13 cellular contexts compared by ENCODE assay signal in genomic region chr22:24695958-24696511, GRCh38.
A peak's percentile ranks its signal among the peaks of the same experiment; 100 is the strongest.
DNase-seq lines count a peak whose midpoint lies in the region; ATAC-seq and TF ChIP-seq lines count a peak whose summit lies in the region.
"Had no signal": no experiment of that assay in that cellular context is flagged by ENCODE, and none has a peak within 500 bp of the region (broad histone marks: within the 10 kb centered on the region; RNA-seq: fewer than 3 reads in every experiment).

No MANE protein-coding gene starts in this region.

- H2BK120ac ChIP-seq in IMR-90 (ENCODE audit: low read depth, low read length): peak overlapping the region; percentile 93

- peak overlapping the region; percentile 68 for H4K5ac ChIP-seq in IMR-90 (ENCODE audit: low read depth, low read length)

- H4K8ac ChIP-seq in IMR-90 (ENCODE audit: low read depth in 2 of 2, low read length in 2 of 2): peak overlapping the region; percentile 68 to 97

- no peak for TF ChIP-seq POLR2A in IMR-90 (IDR thresholded peaks at IDR 0.05; ENCODE audit: low read depth, low read length)
- no peak for TF ChIP-seq POLR2A in gastrocnemius medialis (IDR thresholded peaks at IDR 0.05)

- H2BK20ac ChIP-seq in IMR-90 (ENCODE audit: low read depth, low read length): peak overlapping the region; percentile 79

- H3K23ac ChIP-seq in IMR-90 (ENCODE audit: low read depth, low read length): 0 out of 2 replicates have a peak overlapping the region, but pooled peaks have one; percentile 35

- peaks cover 28% of the 10 kb centered on the region for H3K4me1 ChIP-seq in IMR-90 (ENCODE audit: control insufficient read depth, insufficient read depth, low read length)
- H3K4me1 ChIP-seq in SJCRH30: peaks cover 11% of the 10 kb centered on the region
- peaks cover 0 to 29% of the 10 kb centered on the region in 2 donors for H3K4me1 ChIP-seq in right atrium auricular region
- peaks cover 4 to 5% of the 10 kb centered on the region in 2 donors for H3K4me1 ChIP-seq in gastrocnemius medialis

- peak overlapping the region; percentile 93 for H3K18ac ChIP-seq in IMR-90 (ENCODE audit: low read depth, low read length)

- BruUV-seq in IMR-90 (replicated peaks; lab: Mats Ljungman, UMichigan): no TSS peak

- H3K79me1 ChIP-seq in IMR-90 (ENCODE audit: low read depth in 1 of 2, low read length in 2 of 2): no peaks in the 10 kb centered on the region

- ATAC-seq in IMR-90 (ENCODE audit: low read depth) (peak; percentile 74), gastrocnemius medialis (peak; percentile 30 to 51), GM19023 (IDR thresholded peaks at IDR 0.05; ENCODE audit: unreplicated experiment) (no peak)

- peak; percentile 69 for DNase-seq in IMR-90
- peak; percentile 61 to 79 for DNase-seq in SJCRH30
- no peak for DNase-seq in right atrium auricular region (ENCODE audit: low spot score)
- DNase-seq in gastrocnemius medialis: no peak
- DNase-seq in mesenteric fat pad (ENCODE audit: low spot score): no peak
- DNase-seq in amygdala (lab: John Stamatoyannopoulos, UW): no peak
- DNase-seq in midbrain (lab: John Stamatoyannopoulos, UW): no peak
- DNase-seq: activated CD4-positive, alpha-beta T cell treated with anti-CD3 and anti-CD28 coated beads for 1 hour; activated naive CD4-positive, alpha-beta T cell treated with anti-CD3 and anti-CD28 coated beads, Interleukin-2, amount 10 ng/mL, durations not matched to agents 7 days and 5 days; Kasumi-1; tibial artery had no signal

- peaks cover 29% of the 10 kb centered on the region for H3K9me1 ChIP-seq in IMR-90 (ENCODE audit: insufficient read depth, low read length)

- no peaks in the 10 kb centered on the region for H3K36me3 ChIP-seq in IMR-90 (ENCODE audit: control insufficient read depth, insufficient read depth, low read length)
- no peaks in the 10 kb centered on the region for H3K36me3 ChIP-seq in SJCRH30
- no peaks in the 10 kb centered on the region for H3K36me3 ChIP-seq in right atrium auricular region
- H3K36me3 ChIP-seq in gastrocnemius medialis: no peaks in the 10 kb centered on the region
- H3K36me3 ChIP-seq: tibial artery had no signal

- in situ Hi-C loops in IMR-90 (cut with MboI; ENCODE audit: low sequenced_read_pairs): no loop called here
- in situ Hi-C loops in gastrocnemius medialis (cut with MboI; ENCODE audit: low sequenced_read_pairs in 4 of 4): no loop called here

- CTCF ChIA-PET in IMR-90 (lab: Yijun Ruan, JAX): no interaction called here

- dilution Hi-C loops in IMR-90 (cut with HindIII; ENCODE audit: low sequenced_read_pairs, unreplicated experiment): no loop called here

- no peak overlapping the region for H2AK9ac ChIP-seq in IMR-90 (replicated peaks; ENCODE audit: low read depth, low read length, poor library complexity)

- TF ChIP-seq CTCF in IMR-90 (conservative IDR thresholded peaks at IDR 0.05; ENCODE audit: low read depth, low read length) (no peak), right atrium auricular region (IDR thresholded peaks at IDR 0.05) (no peak), gastrocnemius medialis (IDR thresholded peaks at IDR 0.05 in 4 of 5, conservative IDR thresholded peaks at IDR 0.05 in 1 of 5) (no peak)

- H3K4me3 ChIP-seq in IMR-90 (ENCODE audit: insufficient read depth, low read depth, low read length): no peak overlapping the region
- H3K4me3 ChIP-seq in SJCRH30: no peak overlapping the region
- no peak overlapping the region for H3K4me3 ChIP-seq in right atrium auricular region
- no peak overlapping the region for H3K4me3 ChIP-seq in gastrocnemius medialis
- H3K4me3 ChIP-seq: tibial artery had no signal

- H2BK15ac ChIP-seq in IMR-90 (ENCODE audit: low read depth, low read length): peak overlapping the region; percentile 92

- peak overlapping the region; percentile 70 for H2BK5ac ChIP-seq in IMR-90 (ENCODE audit: low read depth, low read length, poor library complexity, severe bottlenecking)

- H3K27ac ChIP-seq in IMR-90 (ENCODE audit: insufficient read depth, low read length) (peak overlapping the region; percentile 90), SJCRH30 (peak overlapping the region; percentile 47), right atrium auricular region (peak overlapping the region; percentile 42 to 75), gastrocnemius medialis (no peak overlapping the region)
- H3K27ac ChIP-seq: epithelial cell of prostate, tibial artery had no signal

- H3K4ac ChIP-seq in IMR-90 (ENCODE audit: low read depth, low read length): peak overlapping the region; percentile 88

- no peaks in the 10 kb centered on the region for H3K9me3 ChIP-seq in IMR-90 (ENCODE audit: control insufficient read depth, insufficient read depth, low read length)
- H3K9me3 ChIP-seq in SJCRH30 (replicated peaks): no peaks in the 10 kb centered on the region
- no peaks in the 10 kb centered on the region for H3K9me3 ChIP-seq in right atrium auricular region
- H3K9me3 ChIP-seq in gastrocnemius medialis: no peaks in the 10 kb centered on the region
- H3K9me3 ChIP-seq: tibial artery had no signal

- peak overlapping the region; percentile 94 for H4K91ac ChIP-seq in IMR-90 (ENCODE audit: insufficient read depth, low read depth, low read length)

- POLR2A ChIA-PET in IMR-90 (lab: Charles Lee; ENCODE audit: unreplicated experiment): no interaction called here

- peak overlapping the region; percentile 97 for H2AK5ac ChIP-seq in IMR-90 (ENCODE audit: low read depth, low read length)

- peak overlapping the region; percentile 40 for H2AFZ ChIP-seq in IMR-90 (replicated peaks; ENCODE audit: low read length, poor library complexity)

- no peak for TF ChIP-seq RAD21 in IMR-90 (IDR thresholded peaks at IDR 0.05; ENCODE audit: low read length)

- peak overlapping the region; percentile 38; the same call in 1 of the 2 replicates for H3K9ac ChIP-seq in IMR-90 (ENCODE audit: low read depth, low read length)

- no peaks in the 10 kb centered on the region for H4K20me1 ChIP-seq in IMR-90 (ENCODE audit: insufficient read depth, low read length)

- H3K27me3 ChIP-seq in IMR-90 (ENCODE audit: control insufficient read depth, insufficient read depth, low read length): no peaks in the 10 kb centered on the region
- H3K27me3 ChIP-seq in SJCRH30: no peaks in the 10 kb centered on the region
- no peaks in the 10 kb centered on the region for H3K27me3 ChIP-seq in right atrium auricular region
- no peaks in the 10 kb centered on the region for H3K27me3 ChIP-seq in gastrocnemius medialis

- 0 out of 2 replicates have a peak overlapping the region, but pooled peaks have one; percentile 13 for H3K14ac ChIP-seq in IMR-90 (replicated peaks; ENCODE audit: low read depth, low read length)

- 0% methylated on average over 3 of the region's 7 CpGs; no CpG with 5 or more reads in 1 of the 2 experiments for WGBS in IMR-90 (ENCODE audit: extremely low coverage in 2 of 2, insufficient read length in 1 of 2), 2 experiments

- no peak overlapping the region; the same call in 1 of the 2 replicates for H3K56ac ChIP-seq in IMR-90 (ENCODE audit: extremely low read depth, insufficient read depth, low read length)

- peak overlapping the region; percentile 35 for H3K4me2 ChIP-seq in IMR-90 (ENCODE audit: low read depth, low read length)

- intact Hi-C loops in IMR-90 (cut with micrococcal nuclease): no loop called here
- intact Hi-C loops in gastrocnemius medialis (cut with DNase I; ENCODE audit: low total_unique reads): no loop called here

TF ChIP-seq in IMR-90, 13 proteins besides CTCF, POLR2A, EP300 and RAD21:
- no peak for TF ChIP-seq RFX5 (IDR thresholded peaks at IDR 0.05; ENCODE audit: low read depth, low read length)
- no peak for TF ChIP-seq BHLHE40 (IDR thresholded peaks at IDR 0.05; ENCODE audit: low read depth, low read length)
- TF ChIP-seq MAFK (IDR thresholded peaks at IDR 0.05; ENCODE audit: low read depth, low read length): no peak
- TF ChIP-seq CHD1 (IDR thresholded peaks at IDR 0.05; ENCODE audit: low read depth, low read length): no peak
- TF ChIP-seq NFE2L2 (IDR thresholded peaks at IDR 0.05; ENCODE audit: low read depth, low read length): no peak
- TF ChIP-seq ELK1 (IDR thresholded peaks at IDR 0.05; ENCODE audit: borderline replicate concordance, low read depth, low read length): no peak
- no peak for TF ChIP-seq MXI1 (IDR thresholded peaks at IDR 0.05; ENCODE audit: borderline replicate concordance, low read depth, low read length)
- TF ChIP-seq RCOR1 (IDR thresholded peaks at IDR 0.05; ENCODE audit: insufficient replicate concordance, low read length): no peak
- TF ChIP-seq, protein P1, sequence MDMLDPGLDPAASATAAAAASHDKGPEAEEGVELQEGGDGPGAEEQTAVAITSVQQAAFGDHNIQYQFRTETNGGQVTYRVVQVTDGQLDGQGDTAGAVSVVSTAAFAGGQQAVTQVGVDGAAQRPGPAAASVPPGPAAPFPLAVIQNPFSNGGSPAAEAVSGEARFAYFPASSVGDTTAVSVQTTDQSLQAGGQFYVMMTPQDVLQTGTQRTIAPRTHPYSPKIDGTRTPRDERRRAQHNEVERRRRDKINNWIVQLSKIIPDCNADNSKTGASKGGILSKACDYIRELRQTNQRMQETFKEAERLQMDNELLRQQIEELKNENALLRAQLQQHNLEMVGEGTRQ (IDR thresholded peaks at IDR 0.05; ENCODE audit: low read depth, low read length): no peak
- no peak for TF ChIP-seq FOS (IDR thresholded peaks at IDR 0.05; ENCODE audit: low read depth, low read length)

Comparison
In these comparisons a context has a peak if more than half of its experiments do, and no peak if none do; other contexts are left out.
1. DNase-seq: peak in IMR-90 (single experiment) and SJCRH30 (2 of 2); none in right atrium auricular region (single experiment), gastrocnemius medialis (0 of 2), mesenteric fat pad (single experiment), amygdala (0 of 56) and midbrain (single experiment).
2. H3K27ac ChIP-seq: peak in IMR-90 (single experiment), SJCRH30 (single experiment) and right atrium auricular region (2 of 2); none in gastrocnemius medialis (0 of 4).